In the genomic region with DNA sequence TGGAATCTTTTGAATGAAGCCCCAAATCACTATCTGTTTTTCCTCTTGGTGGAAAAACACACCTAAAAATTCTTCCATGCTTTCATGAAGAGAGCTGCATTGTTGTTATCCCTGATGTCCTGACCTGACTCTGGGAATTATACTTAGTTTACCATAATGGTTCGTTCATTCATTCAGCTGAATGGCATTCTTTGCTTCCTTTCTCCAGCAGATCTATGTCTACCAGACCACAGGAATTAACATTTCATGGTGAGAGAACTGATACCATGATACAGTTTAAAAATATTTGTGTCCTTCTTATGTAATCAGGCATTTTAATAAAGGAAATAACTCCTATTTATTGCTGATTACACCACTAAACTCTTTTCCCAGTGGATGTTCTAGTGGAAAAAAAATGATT, we compare ENCODE assay signal across 15 cellular contexts.
DNase-seq lines count a peak whose midpoint lies in the region; ATAC-seq and TF ChIP-seq lines count a peak whose summit lies in the region.
"Had no signal": no experiment of that assay in that cellular context is flagged by ENCODE, and none has a peak within 500 bp of the region (broad histone marks: within the 10 kb centered on the region; RNA-seq: fewer than 3 reads in every experiment).

No MANE protein-coding gene starts in this region.

- TF ChIP-seq CTCF in astrocyte of the spinal cord (IDR thresholded peaks at IDR 0.05; ENCODE audit: low read depth, low read length), result no peak

- in situ Hi-C loops in astrocyte of the spinal cord (cut with HindIII; ENCODE audit: low sequenced_read_pairs), result no loop called here

- no peak for ATAC-seq in GM19463 (IDR thresholded peaks at IDR 0.05; ENCODE audit: unreplicated experiment)

- H3K4me3 ChIP-seq in astrocyte of the spinal cord (ENCODE audit: low read depth, low read length), result no peak overlapping the region
- H3K4me3 ChIP-seq: BLaER1 treated with 17β-estradiol and CSF1 and Interleukin-3, amounts not matched to agents 10 nM and 100 nM; GM23248 had no signal

- DNase-seq in COLO829 (ENCODE audit: low spot score) (peak; percentile 4), NCI-H226 (peak; percentile 28), astrocyte of the spinal cord (ENCODE audit: low read depth, low spot score) (peak; percentile 27), non-pigmented ciliary epithelial cell (ENCODE audit: low read depth) (peak; percentile 9), NCI-H69 (lab: John Stamatoyannopoulos, UW) (no peak), NK-92 (lab: John Stamatoyannopoulos, UW; ENCODE audit: unreplicated experiment) (no peak), SKM-1 treated with dmso at 0.1 percent for 144 hours (lab: John Stamatoyannopoulos, UW; ENCODE audit: unreplicated experiment) (no peak)
- DNase-seq: 8988T; CD4-positive, CD25-positive, alpha-beta regulatory T cell; DMS79; EL; GF-D8; GM23248 had no signal

Comparison
In these comparisons a context has a peak if more than half of its experiments do, and no peak if none do; other contexts are left out.
1. DNase-seq: peak in COLO829 (single experiment), NCI-H226 (single experiment), astrocyte of the spinal cord (single experiment) and non-pigmented ciliary epithelial cell (single experiment); none in NCI-H69 (single experiment), NK-92 (single experiment) and SKM-1 treated with dmso at 0.1 percent for 144 hours (single experiment).